In the genomic region with DNA sequence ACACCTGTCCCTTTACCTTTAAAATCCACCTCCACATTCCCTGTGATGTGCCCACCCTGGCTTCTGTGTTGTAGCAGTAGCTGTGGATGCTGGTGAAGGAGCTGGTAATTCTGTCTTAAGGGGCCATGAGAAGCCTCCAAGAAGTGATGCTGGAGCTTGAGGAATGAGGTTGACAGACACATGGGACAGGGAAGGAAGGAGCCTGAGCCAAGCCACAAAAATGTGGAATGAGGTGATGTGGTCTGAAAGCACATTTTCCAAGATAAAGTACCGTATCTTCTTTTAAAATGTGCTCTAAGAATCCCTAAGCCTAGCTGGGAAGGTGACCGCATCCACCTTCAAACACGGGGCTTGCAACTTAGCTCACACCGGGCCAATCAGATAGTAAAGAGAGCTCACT, we compare ENCODE assay signal across 1 cellular context.
TF ChIP-seq lines count a peak whose summit lies in the region.

No MANE protein-coding gene starts in this region.

TF ChIP-seq in K562, 482 proteins besides CTCF, POLR2A, EP300 and RAD21 (continued from another document):
- TF ChIP-seq, protein P1, sequence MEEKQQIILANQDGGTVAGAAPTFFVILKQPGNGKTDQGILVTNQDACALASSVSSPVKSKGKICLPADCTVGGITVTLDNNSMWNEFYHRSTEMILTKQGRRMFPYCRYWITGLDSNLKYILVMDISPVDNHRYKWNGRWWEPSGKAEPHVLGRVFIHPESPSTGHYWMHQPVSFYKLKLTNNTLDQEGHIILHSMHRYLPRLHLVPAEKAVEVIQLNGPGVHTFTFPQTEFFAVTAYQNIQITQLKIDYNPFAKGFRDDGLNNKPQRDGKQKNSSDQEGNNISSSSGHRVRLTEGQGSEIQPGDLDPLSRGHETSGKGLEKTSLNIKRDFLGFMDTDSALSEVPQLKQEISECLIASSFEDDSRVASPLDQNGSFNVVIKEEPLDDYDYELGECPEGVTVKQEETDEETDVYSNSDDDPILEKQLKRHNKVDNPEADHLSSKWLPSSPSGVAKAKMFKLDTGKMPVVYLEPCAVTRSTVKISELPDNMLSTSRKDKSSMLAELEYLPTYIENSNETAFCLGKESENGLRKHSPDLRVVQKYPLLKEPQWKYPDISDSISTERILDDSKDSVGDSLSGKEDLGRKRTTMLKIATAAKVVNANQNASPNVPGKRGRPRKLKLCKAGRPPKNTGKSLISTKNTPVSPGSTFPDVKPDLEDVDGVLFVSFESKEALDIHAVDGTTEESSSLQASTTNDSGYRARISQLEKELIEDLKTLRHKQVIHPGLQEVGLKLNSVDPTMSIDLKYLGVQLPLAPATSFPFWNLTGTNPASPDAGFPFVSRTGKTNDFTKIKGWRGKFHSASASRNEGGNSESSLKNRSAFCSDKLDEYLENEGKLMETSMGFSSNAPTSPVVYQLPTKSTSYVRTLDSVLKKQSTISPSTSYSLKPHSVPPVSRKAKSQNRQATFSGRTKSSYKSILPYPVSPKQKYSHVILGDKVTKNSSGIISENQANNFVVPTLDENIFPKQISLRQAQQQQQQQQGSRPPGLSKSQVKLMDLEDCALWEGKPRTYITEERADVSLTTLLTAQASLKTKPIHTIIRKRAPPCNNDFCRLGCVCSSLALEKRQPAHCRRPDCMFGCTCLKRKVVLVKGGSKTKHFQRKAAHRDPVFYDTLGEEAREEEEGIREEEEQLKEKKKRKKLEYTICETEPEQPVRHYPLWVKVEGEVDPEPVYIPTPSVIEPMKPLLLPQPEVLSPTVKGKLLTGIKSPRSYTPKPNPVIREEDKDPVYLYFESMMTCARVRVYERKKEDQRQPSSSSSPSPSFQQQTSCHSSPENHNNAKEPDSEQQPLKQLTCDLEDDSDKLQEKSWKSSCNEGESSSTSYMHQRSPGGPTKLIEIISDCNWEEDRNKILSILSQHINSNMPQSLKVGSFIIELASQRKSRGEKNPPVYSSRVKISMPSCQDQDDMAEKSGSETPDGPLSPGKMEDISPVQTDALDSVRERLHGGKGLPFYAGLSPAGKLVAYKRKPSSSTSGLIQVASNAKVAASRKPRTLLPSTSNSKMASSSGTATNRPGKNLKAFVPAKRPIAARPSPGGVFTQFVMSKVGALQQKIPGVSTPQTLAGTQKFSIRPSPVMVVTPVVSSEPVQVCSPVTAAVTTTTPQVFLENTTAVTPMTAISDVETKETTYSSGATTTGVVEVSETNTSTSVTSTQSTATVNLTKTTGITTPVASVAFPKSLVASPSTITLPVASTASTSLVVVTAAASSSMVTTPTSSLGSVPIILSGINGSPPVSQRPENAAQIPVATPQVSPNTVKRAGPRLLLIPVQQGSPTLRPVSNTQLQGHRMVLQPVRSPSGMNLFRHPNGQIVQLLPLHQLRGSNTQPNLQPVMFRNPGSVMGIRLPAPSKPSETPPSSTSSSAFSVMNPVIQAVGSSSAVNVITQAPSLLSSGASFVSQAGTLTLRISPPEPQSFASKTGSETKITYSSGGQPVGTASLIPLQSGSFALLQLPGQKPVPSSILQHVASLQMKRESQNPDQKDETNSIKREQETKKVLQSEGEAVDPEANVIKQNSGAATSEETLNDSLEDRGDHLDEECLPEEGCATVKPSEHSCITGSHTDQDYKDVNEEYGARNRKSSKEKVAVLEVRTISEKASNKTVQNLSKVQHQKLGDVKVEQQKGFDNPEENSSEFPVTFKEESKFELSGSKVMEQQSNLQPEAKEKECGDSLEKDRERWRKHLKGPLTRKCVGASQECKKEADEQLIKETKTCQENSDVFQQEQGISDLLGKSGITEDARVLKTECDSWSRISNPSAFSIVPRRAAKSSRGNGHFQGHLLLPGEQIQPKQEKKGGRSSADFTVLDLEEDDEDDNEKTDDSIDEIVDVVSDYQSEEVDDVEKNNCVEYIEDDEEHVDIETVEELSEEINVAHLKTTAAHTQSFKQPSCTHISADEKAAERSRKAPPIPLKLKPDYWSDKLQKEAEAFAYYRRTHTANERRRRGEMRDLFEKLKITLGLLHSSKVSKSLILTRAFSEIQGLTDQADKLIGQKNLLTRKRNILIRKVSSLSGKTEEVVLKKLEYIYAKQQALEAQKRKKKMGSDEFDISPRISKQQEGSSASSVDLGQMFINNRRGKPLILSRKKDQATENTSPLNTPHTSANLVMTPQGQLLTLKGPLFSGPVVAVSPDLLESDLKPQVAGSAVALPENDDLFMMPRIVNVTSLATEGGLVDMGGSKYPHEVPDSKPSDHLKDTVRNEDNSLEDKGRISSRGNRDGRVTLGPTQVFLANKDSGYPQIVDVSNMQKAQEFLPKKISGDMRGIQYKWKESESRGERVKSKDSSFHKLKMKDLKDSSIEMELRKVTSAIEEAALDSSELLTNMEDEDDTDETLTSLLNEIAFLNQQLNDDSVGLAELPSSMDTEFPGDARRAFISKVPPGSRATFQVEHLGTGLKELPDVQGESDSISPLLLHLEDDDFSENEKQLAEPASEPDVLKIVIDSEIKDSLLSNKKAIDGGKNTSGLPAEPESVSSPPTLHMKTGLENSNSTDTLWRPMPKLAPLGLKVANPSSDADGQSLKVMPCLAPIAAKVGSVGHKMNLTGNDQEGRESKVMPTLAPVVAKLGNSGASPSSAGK (IDR thresholded peaks at IDR 0.05) = no peak
